11 cellular contexts compared by ENCODE assay signal in genomic region chr19:16117594-16118033, GRCh38. TPM values are rescaled to one million over a fixed set of nuclear protein-coding genes. Genes with fewer than 3 reads are reported as not detected.
DNase-seq lines count a peak whose midpoint lies in the region; ATAC-seq, FAIRE-seq and TF ChIP-seq lines count a peak whose summit lies in the region.
"Had no signal": no experiment of that assay in that cellular context is flagged by ENCODE, and none has a peak within 500 bp of the region (broad histone marks: within the 10 kb centered on the region; RNA-seq: fewer than 3 reads in every experiment).

No MANE protein-coding gene starts in this region.

- POLR2A ChIA-PET in CD4-positive, alpha-beta T cell (lab: Charles Lee): interaction anchor here (1.0 kb wide), 1 partner anchor 26 kb away, joined by 4 read pairs; the partner anchor contains the start of gene HSH2D

- DNase-seq in CD4-positive, alpha-beta T cell: no peak
- DNase-seq in GM19239 (ENCODE audit: insufficient read length, low spot score) (no peak), UCSD-AML1 (lab: John Stamatoyannopoulos, UW; ENCODE audit: unreplicated experiment) (peak; percentile 43), memory B cell (ENCODE audit: low spot score in 2 of 2) (no peak), retina (no peak), Right ventricle myocardium superior (no peak), SJCRH30 (no peak), smooth muscle cell (lab: John Stamatoyannopoulos, UW; ENCODE audit: unreplicated experiment) (no peak)
- DNase-seq: Caco-2, NCI-H2171 had no signal

- H3K36me3 Mint-ChIP-seq in CD4-positive, alpha-beta T cell (ENCODE audit: low read depth): peaks cover 70% of the 10 kb centered on the region
- H3K36me3 Mint-ChIP-seq in memory B cell: peaks cover 15% of the 10 kb centered on the region

- WGBS in smooth muscle cell (ENCODE audit: low lambda C conversion rate): 96% methylated on average over 11 of the region's 11 CpGs

- H3K36me3 ChIP-seq in SJCRH30 (peaks cover 34% of the 10 kb centered on the region), smooth muscle cell (ENCODE audit: low read depth) (peaks cover 6% of the 10 kb centered on the region)

- H3F3A ChIP-seq in smooth muscle cell (ENCODE audit: low read depth): no peaks in the 10 kb centered on the region

- peak; percentile 87 for FAIRE-seq in GM19239 (lab: Jason Lieb, UNC)
- FAIRE-seq: TTC549 had no signal

- CTCF ChIA-PET in CD4-positive, alpha-beta T cell (lab: Charles Lee): interaction anchor here (1.2 to 1.3 kb wide), 2 partner anchors 55 to 75 kb away, joined by 3 to 4 read pairs; no protein-coding TSS in a partner anchor

- H3K9ac ChIP-seq in smooth muscle cell (ENCODE audit: low read depth): no peak overlapping the region

- no peak overlapping the region for H2AFZ ChIP-seq in smooth muscle cell (ENCODE audit: low read depth)

- no peaks in the 10 kb centered on the region for H3K9me3 Mint-ChIP-seq in CD4-positive, alpha-beta T cell
- no peaks in the 10 kb centered on the region for H3K9me3 Mint-ChIP-seq in memory B cell

- TF ChIP-seq CTCF in CD4-positive, alpha-beta T cell (IDR thresholded peaks at IDR 0.05): no peak
- no peak for TF ChIP-seq CTCF in smooth muscle cell (IDR thresholded peaks at IDR 0.05; ENCODE audit: borderline replicate concordance, insufficient read depth, poor library complexity, severe bottlenecking)

- H4K20me1 ChIP-seq in smooth muscle cell (ENCODE audit: low read depth): peaks cover 47% of the 10 kb centered on the region

- H3K4me2 ChIP-seq in smooth muscle cell: no peak overlapping the region

- intact Hi-C loops in CD4-positive, alpha-beta T cell (cut with DNase I, micrococcal nuclease): no loop called here
- intact Hi-C loops in Right ventricle myocardium superior (cut with DNase I): no loop called here

- no peak overlapping the region for H3K4me3 ChIP-seq in SJCRH30
- no peak overlapping the region for H3K4me3 ChIP-seq in smooth muscle cell

- H3K4me1 ChIP-seq in SJCRH30 (peaks cover 6% of the 10 kb centered on the region), smooth muscle cell (ENCODE audit: low read depth) (peaks cover 2% of the 10 kb centered on the region)

- peaks cover 41% of the 10 kb centered on the region for H3K79me2 ChIP-seq in smooth muscle cell (ENCODE audit: low read depth)

- no peaks in the 10 kb centered on the region for H3K9me3 ChIP-seq in CD4-positive, alpha-beta T cell (ENCODE audit: control insufficient read depth, low read length)
- H3K9me3 ChIP-seq in SJCRH30 (replicated peaks): no peaks in the 10 kb centered on the region
- H3K9me3 ChIP-seq in smooth muscle cell (replicated peaks; ENCODE audit: low read depth): no peaks in the 10 kb centered on the region
- H3K9me3 ChIP-seq: Caco-2 had no signal

- no peak for ATAC-seq in CD4-positive, alpha-beta T cell (ENCODE audit: poor library complexity)
- ATAC-seq in memory B cell (ENCODE audit: low read depth) (no peak), Right ventricle myocardium superior (ENCODE audit: poor library complexity) (no peak)

- no peaks in the 10 kb centered on the region for H3K27me3 Mint-ChIP-seq in CD4-positive, alpha-beta T cell
- H3K27me3 Mint-ChIP-seq in memory B cell: no peaks in the 10 kb centered on the region

- H3K27ac Mint-ChIP-seq in CD4-positive, alpha-beta T cell: peak overlapping the region; percentile 80
- peak overlapping the region; percentile 81 for H3K27ac Mint-ChIP-seq in memory B cell

- H3K4me1 Mint-ChIP-seq in CD4-positive, alpha-beta T cell (ENCODE audit: low read depth): peaks cover 59% of the 10 kb centered on the region
- H3K4me1 Mint-ChIP-seq in memory B cell: peaks cover 38% of the 10 kb centered on the region

- no peak overlapping the region for H3K4me3 Mint-ChIP-seq in CD4-positive, alpha-beta T cell
- H3K4me3 Mint-ChIP-seq in memory B cell: peak overlapping the region; percentile 61

- H3K27ac ChIP-seq in CD4-positive, alpha-beta T cell (ENCODE audit: low read depth, low read length): no peak overlapping the region
- no peak overlapping the region for H3K27ac ChIP-seq in SJCRH30
- no peak overlapping the region for H3K27ac ChIP-seq in smooth muscle cell (ENCODE audit: low read depth)

- H3K27me3 ChIP-seq in CD4-positive, alpha-beta T cell (ENCODE audit: control insufficient read depth, insufficient read depth, low read length): no peaks in the 10 kb centered on the region
- no peaks in the 10 kb centered on the region for H3K27me3 ChIP-seq in SJCRH30
- H3K27me3 ChIP-seq in smooth muscle cell (ENCODE audit: low read depth): no peaks in the 10 kb centered on the region

RNA-seq across cellular contexts. Expression of gene RAB8A, which starts 5.9 kb away (rescaled TPM):
- 10 to 100 TPM; 74.9 to 79.0 TPM for total RNA-seq in CD4-positive, alpha-beta T cell
- total RNA-seq in Right ventricle myocardium superior (16.8 TPM), smooth muscle cell (47.3 and 60.2 TPM in 2 replicates)
- total RNA-seq in SJCRH30 (2014; rRNA removed; shearing (Covaris generic)): 102 and 104 TPM in 2 replicates
- polyA plus RNA-seq in smooth muscle cell: 90.5 and 96.0 TPM in 2 replicates

RNA-seq across cellular contexts. Expression of gene HSH2D, which starts 25.9 kb away (rescaled TPM):
- 10 to 100 TPM; 46.0 to 46.9 TPM for total RNA-seq in CD4-positive, alpha-beta T cell
- total RNA-seq in Right ventricle myocardium superior (0.32 TPM), smooth muscle cell (0.22 TPM in 1 of 2 replicates, not detected in the other)
- total RNA-seq in SJCRH30 (2014; rRNA removed; shearing (Covaris generic)): 0.23 and 0.42 TPM in 2 replicates
- polyA plus RNA-seq in smooth muscle cell: 0.07 and 0.17 TPM in 2 replicates

RNA-seq across cellular contexts. Expression of gene TPM4, which starts 41.3 kb away (rescaled TPM):
- total RNA-seq in CD4-positive, alpha-beta T cell: 100 to 1,000 TPM; 182 to 185 TPM
- 74.7 TPM for total RNA-seq in Right ventricle myocardium superior
- total RNA-seq in SJCRH30 (2014; rRNA removed; shearing (Covaris generic)): 408 and 419 TPM in 2 replicates
- total RNA-seq in smooth muscle cell: 1,074 and 1,158 TPM in 2 replicates
- polyA plus RNA-seq in smooth muscle cell: 921 and 1,070 TPM in 2 replicates

RNA-seq across cellular contexts. Expression of gene CIB3, which starts 55.7 kb away (rescaled TPM):
- not detected for total RNA-seq in CD4-positive, alpha-beta T cell
- total RNA-seq in Right ventricle myocardium superior (not detected), smooth muscle cell (not detected in 2 replicates)
- not detected in 2 replicates for total RNA-seq in SJCRH30 (2014; rRNA removed; shearing (Covaris generic))
- not detected in 2 replicates for polyA plus RNA-seq in smooth muscle cell
- total RNA-seq: Caco-2 had no signal

Comparison
In these comparisons a context has a peak if more than half of its experiments do, and no peak if none do; other contexts are left out.
1. RNA of gene HSH2D, which starts 25.9 kb away (total RNA-seq): 46.0 to 46.9 TPM in CD4-positive, alpha-beta T cell; 0.23 to 0.42 TPM in SJCRH30, 0.32 TPM in Right ventricle myocardium superior (single experiment) and 0.22 TPM in smooth muscle cell; every median in the first group is over 10 times any median in the second.